4 cellular contexts compared by ENCODE assay signal in the genomic region with DNA sequence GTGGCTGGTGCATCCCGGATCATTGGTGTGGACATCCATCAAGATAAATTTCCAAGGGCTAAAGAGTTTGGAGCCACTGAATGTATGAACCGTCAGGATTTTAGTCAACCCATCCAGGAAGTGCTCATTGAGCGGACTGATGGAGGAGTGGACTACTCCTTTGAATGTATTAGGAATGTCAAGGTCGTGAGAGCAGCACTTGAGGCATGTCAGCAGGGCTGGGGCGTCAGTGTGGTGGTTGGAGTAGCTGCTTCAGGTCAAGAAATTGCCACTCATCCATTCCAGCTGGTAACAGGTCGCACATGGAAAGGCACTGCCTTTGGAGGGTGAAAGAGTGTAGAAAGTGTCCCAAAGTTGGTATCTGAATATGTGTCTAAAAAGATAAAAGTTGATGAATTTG.
"Had no signal": no experiment of that assay in that cellular context is flagged by ENCODE, and none has a peak within 500 bp of the region (broad histone marks: within the 10 kb centered on the region; RNA-seq: fewer than 3 reads in every experiment).

No MANE protein-coding gene starts in this region.

- H3K4me2 ChIP-seq: GM23338 had no signal

- H2AFZ ChIP-seq: GM23338 had no signal

- H3K4me3 ChIP-seq: GM23338 had no signal

- H3K27ac ChIP-seq: HL-60 had no signal

- DNase-seq: H9, HCEC 1CT had no signal
